In the genomic region with DNA sequence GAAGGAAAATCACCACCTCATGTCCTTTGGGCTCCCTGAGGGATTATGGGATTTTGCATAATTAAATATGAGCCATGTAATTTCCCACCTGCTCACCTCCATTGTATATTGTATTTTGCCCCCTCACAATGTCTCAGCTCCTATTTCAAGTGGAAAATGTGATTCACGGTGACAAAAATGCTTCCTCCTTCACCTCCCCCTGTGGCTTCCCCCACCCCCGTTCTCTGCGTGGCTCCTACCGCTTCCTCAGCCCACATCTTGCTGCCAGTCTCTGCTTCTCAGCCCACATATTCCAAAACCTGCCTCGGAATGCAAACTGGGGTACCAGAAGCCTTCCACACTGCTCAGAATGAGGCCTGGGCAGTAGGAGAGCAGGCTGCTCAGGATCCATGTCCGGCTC, we compare ENCODE assay signal across 17 cellular contexts.
DNase-seq lines count a peak whose midpoint lies in the region; ATAC-seq and TF ChIP-seq lines count a peak whose summit lies in the region.
"Had no signal": no experiment of that assay in that cellular context is flagged by ENCODE, and none has a peak within 500 bp of the region (broad histone marks: within the 10 kb centered on the region; RNA-seq: fewer than 3 reads in every experiment).

No MANE protein-coding gene starts in this region.

- peaks cover 24% of the 10 kb centered on the region for H3K9me3 Mint-ChIP-seq in chondrocyte (ENCODE audit: low read depth)

- H3K27me3 Mint-ChIP-seq in chondrocyte (ENCODE audit: low read depth), result peaks cover 2% of the 10 kb centered on the region

- H3K36me3 Mint-ChIP-seq in chondrocyte (ENCODE audit: low read depth), result no peaks in the 10 kb centered on the region

- ATAC-seq in GM21529 (IDR thresholded peaks at IDR 0.05; ENCODE audit: unreplicated experiment), result no peak

- no peak for TF ChIP-seq CTCF in chondrocyte (IDR thresholded peaks at IDR 0.05)

- DNase-seq in NCI-H526 (lab: John Stamatoyannopoulos, UW), result peak; percentile 14 to 17
- no peak for DNase-seq in NCI-H526 treated with DMSO at 0.1 percent for 48 hours (lab: John Stamatoyannopoulos, UW)
- peak; percentile 3 for DNase-seq in activated CD8-positive, alpha-beta memory T cell treated with anti-CD3 and anti-CD28 coated beads, Interleukin-2, amount 50 U/mL, for 24 hours (ENCODE audit: extremely low read depth)
- DNase-seq in left kidney (ENCODE audit: low read depth, low spot score), result peak; percentile 15
- peak; percentile 9 to 21 for DNase-seq in stimulated activated CD8-positive, alpha-beta memory T cell treated with anti-CD3 and anti-CD28 coated beads, Interleukin-2, amount 100 ng/mL, for 48 hours (ENCODE audit: low read depth in 2 of 2)
- no peak for DNase-seq in chondrocyte (ENCODE audit: low spot score)
- no peak for DNase-seq in NCI-H1048 (lab: John Stamatoyannopoulos, UW)
- DNase-seq: 8988T, aorta, Calu3, HFFc6, IMR-90, midbrain, NCI-H774, Right ventricle myocardium superior, tibial artery had no signal

- no peaks in the 10 kb centered on the region for H3K4me1 Mint-ChIP-seq in chondrocyte (ENCODE audit: low read depth)

- H3K27ac Mint-ChIP-seq in chondrocyte (ENCODE audit: unreplicated experiment), result no peak overlapping the region
- H3K27ac Mint-ChIP-seq: HFFc6 had no signal

- no peak overlapping the region for H3K4me3 Mint-ChIP-seq in chondrocyte (ENCODE audit: unreplicated experiment)
- H3K4me3 Mint-ChIP-seq: HFFc6 had no signal

Comparison
In these comparisons a context has a peak if more than half of its experiments do, and no peak if none do; other contexts are left out.
1. DNase-seq: peak in NCI-H526 (2 of 2), activated CD8-positive, alpha-beta memory T cell treated with anti-CD3 and anti-CD28 coated beads, Interleukin-2, amount 50 U/mL, for 24 hours (single experiment), left kidney (single experiment) and stimulated activated CD8-positive, alpha-beta memory T cell treated with anti-CD3 and anti-CD28 coated beads, Interleukin-2, amount 100 ng/mL, for 48 hours (2 of 2); none in NCI-H526 treated with DMSO at 0.1 percent for 48 hours (single experiment), chondrocyte (single experiment) and NCI-H1048 (single experiment).